In genomic region chr5:138910546-138911185, GRCh38 we compare ENCODE assay signal across 26 cellular contexts. TPM values are rescaled to one million over a fixed set of nuclear protein-coding genes. Genes with fewer than 3 reads are reported as not detected.
DNase-seq lines count a peak whose midpoint lies in the region; ATAC-seq and TF ChIP-seq lines count a peak whose summit lies in the region.
"Had no signal": no experiment of that assay in that cellular context is flagged by ENCODE, and none has a peak within 500 bp of the region (broad histone marks: within the 10 kb centered on the region; RNA-seq: fewer than 3 reads in every experiment).

No MANE protein-coding gene starts in this region.

- CTCF ChIA-PET in activated CD8-positive, alpha-beta memory T cell treated with anti-CD3 and anti-CD28 coated beads, Interleukin-2, amount 10 ng/mL, durations not matched to agents 7 days and 5 days (lab: Charles Lee): interaction anchor here (0.6 to 1.0 kb wide), 3 partner anchors 70 to 352 kb away, joined by 3 to 4 read pairs (median 3); no protein-coding TSS in a partner anchor

- no peak for TF ChIP-seq CTCF in NB4 (IDR thresholded peaks at IDR 0.05; ENCODE audit: low read depth, low read length)
- no peak for TF ChIP-seq CTCF in endothelial cell (IDR thresholded peaks at IDR 0.05; ENCODE audit: unreplicated experiment)
- no peak for TF ChIP-seq CTCF in chondrocyte (IDR thresholded peaks at IDR 0.05)

- peaks cover 5% of the 10 kb centered on the region for H3K9me3 Mint-ChIP-seq in activated CD8-positive, alpha-beta memory T cell treated with anti-CD3 and anti-CD28 coated beads, Interleukin-2, amount 10 ng/mL, durations not matched to agents 7 days and 5 days (ENCODE audit: low read depth)
- H3K9me3 Mint-ChIP-seq in endothelial cell (ENCODE audit: unreplicated experiment) (no peaks in the 10 kb centered on the region), chondrocyte (ENCODE audit: low read depth) (no peaks in the 10 kb centered on the region)
- H3K9me3 Mint-ChIP-seq in stimulated activated effector memory CD8-positive, alpha-beta T cell treated with anti-CD3 and anti-CD28 coated beads, Interleukin-12 subunit alpha, Interleukin-12 subunit beta, amount 100 ng/mL, for 72 hours: no peaks in the 10 kb centered on the region
- H3K9me3 Mint-ChIP-seq: activated CD4-positive, alpha-beta T cell treated with anti-CD3 and anti-CD28 coated beads, Interleukin-2, amount 10 ng/mL, durations not matched to agents 24 days and 14 days; activated T-cell treated with anti-CD3 and anti-CD28 coated beads, Interleukin-2, amount 50 U/mL, for 4 hours; CD4-positive, alpha-beta T cell; central memory CD8-positive, alpha-beta T cell; stimulated activated naive CD8-positive, alpha-beta T cell treated with anti-CD3 and anti-CD28 coated beads, Interleukin-15, amount 100 ng/mL, for 72 hours had no signal

- peaks cover 5% of the 10 kb centered on the region for H3K4me1 Mint-ChIP-seq in activated CD8-positive, alpha-beta memory T cell treated with anti-CD3 and anti-CD28 coated beads, Interleukin-2, amount 10 ng/mL, durations not matched to agents 7 days and 5 days
- H3K4me1 Mint-ChIP-seq in endothelial cell (ENCODE audit: unreplicated experiment): peaks cover 20% of the 10 kb centered on the region
- no peaks in the 10 kb centered on the region for H3K4me1 Mint-ChIP-seq in stimulated activated effector memory CD8-positive, alpha-beta T cell treated with anti-CD3 and anti-CD28 coated beads, Interleukin-12 subunit alpha, Interleukin-12 subunit beta, amount 100 ng/mL, for 72 hours
- H3K4me1 Mint-ChIP-seq in chondrocyte (ENCODE audit: low read depth): peaks cover 28% of the 10 kb centered on the region
- H3K4me1 Mint-ChIP-seq: central memory CD8-positive, alpha-beta T cell; stimulated activated naive CD8-positive, alpha-beta T cell treated with anti-CD3 and anti-CD28 coated beads, Interleukin-15, amount 100 ng/mL, for 72 hours had no signal

- no peak overlapping the region for H3K4me3 Mint-ChIP-seq in activated CD8-positive, alpha-beta memory T cell treated with anti-CD3 and anti-CD28 coated beads, Interleukin-2, amount 10 ng/mL, durations not matched to agents 7 days and 5 days
- H3K4me3 Mint-ChIP-seq in endothelial cell (ENCODE audit: unreplicated experiment): no peak overlapping the region
- no peak overlapping the region for H3K4me3 Mint-ChIP-seq in stimulated activated effector memory CD8-positive, alpha-beta T cell treated with anti-CD3 and anti-CD28 coated beads, Interleukin-12 subunit alpha, Interleukin-12 subunit beta, amount 100 ng/mL, for 72 hours
- H3K4me3 Mint-ChIP-seq in chondrocyte (ENCODE audit: unreplicated experiment): no peak overlapping the region
- H3K4me3 Mint-ChIP-seq: activated CD4-positive, alpha-beta T cell treated with anti-CD3 and anti-CD28 coated beads, Interleukin-2, amount 10 ng/mL, durations not matched to agents 24 days and 14 days; activated T-cell treated with anti-CD3 and anti-CD28 coated beads, Interleukin-2, amount 50 U/mL, for 4 hours; CD4-positive, alpha-beta T cell; central memory CD8-positive, alpha-beta T cell; stimulated activated naive CD8-positive, alpha-beta T cell treated with anti-CD3 and anti-CD28 coated beads, Interleukin-15, amount 100 ng/mL, for 72 hours; T-helper 2 cell treated with Interferon-gamma antibody and Interleukin-4, amounts not matched to agents 5 μg/mL and 100 μg/mL, for 36 hours had no signal

- H3K36me3 Mint-ChIP-seq in activated CD8-positive, alpha-beta memory T cell treated with anti-CD3 and anti-CD28 coated beads, Interleukin-2, amount 10 ng/mL, durations not matched to agents 7 days and 5 days: peaks cover 16% of the 10 kb centered on the region
- peaks cover 41% of the 10 kb centered on the region for H3K36me3 Mint-ChIP-seq in endothelial cell (ENCODE audit: low read depth, unreplicated experiment)
- peaks cover under 1% of the 10 kb centered on the region for H3K36me3 Mint-ChIP-seq in stimulated activated effector memory CD8-positive, alpha-beta T cell treated with anti-CD3 and anti-CD28 coated beads, Interleukin-12 subunit alpha, Interleukin-12 subunit beta, amount 100 ng/mL, for 72 hours
- peaks cover 24% of the 10 kb centered on the region for H3K36me3 Mint-ChIP-seq in chondrocyte (ENCODE audit: low read depth)

- peak; percentile 36 for ATAC-seq in activated CD8-positive, alpha-beta memory T cell treated with anti-CD3 and anti-CD28 coated beads, Interleukin-2, amount 10 ng/mL, durations not matched to agents 7 days and 5 days
- ATAC-seq in stimulated activated effector memory CD8-positive, alpha-beta T cell treated with anti-CD3 and anti-CD28 coated beads, Interleukin-12 subunit alpha, Interleukin-12 subunit beta, amount 100 ng/mL, for 72 hours: peak; percentile 44
- ATAC-seq: activated T-cell treated with anti-CD3 and anti-CD28 coated beads, Interleukin-2, amount 50 U/mL, for 4 hours; left colon; stimulated activated naive CD8-positive, alpha-beta T cell treated with anti-CD3 and anti-CD28 coated beads, Interleukin-15, amount 100 ng/mL, for 72 hours had no signal

- TF ChIP-seq POLR2A in NB4 (IDR thresholded peaks at IDR 0.05; ENCODE audit: extremely low read depth, insufficient read length): no peak

- H3K27ac Mint-ChIP-seq in activated CD8-positive, alpha-beta memory T cell treated with anti-CD3 and anti-CD28 coated beads, Interleukin-2, amount 10 ng/mL, durations not matched to agents 7 days and 5 days: no peak overlapping the region
- H3K27ac Mint-ChIP-seq in endothelial cell (ENCODE audit: unreplicated experiment) (peak overlapping the region; percentile 89), chondrocyte (ENCODE audit: unreplicated experiment) (no peak overlapping the region)
- peak overlapping the region; percentile 0 for H3K27ac Mint-ChIP-seq in stimulated activated effector memory CD8-positive, alpha-beta T cell treated with anti-CD3 and anti-CD28 coated beads, Interleukin-12 subunit alpha, Interleukin-12 subunit beta, amount 100 ng/mL, for 72 hours
- H3K27ac Mint-ChIP-seq: activated CD4-positive, alpha-beta T cell treated with anti-CD3 and anti-CD28 coated beads, Interleukin-2, amount 10 ng/mL, durations not matched to agents 24 days and 14 days; CD4-positive, alpha-beta T cell; stimulated activated naive CD8-positive, alpha-beta T cell treated with anti-CD3 and anti-CD28 coated beads, Interleukin-15, amount 100 ng/mL, for 72 hours; T-helper 2 cell treated with Interferon-gamma antibody and Interleukin-4, amounts not matched to agents 5 μg/mL and 100 μg/mL, for 36 hours had no signal

- no peak for DNase-seq in activated CD8-positive, alpha-beta memory T cell treated with anti-CD3 and anti-CD28 coated beads, Interleukin-2, amount 10 ng/mL, durations not matched to agents 7 days and 5 days
- DNase-seq in activated CD8-positive, alpha-beta memory T cell treated with anti-CD3 and anti-CD28 coated beads, Interleukin-2, amount 50 U/mL, for 48 hours: no peak
- DNase-seq in NB4 (ENCODE audit: low read depth) (peak; percentile 65), endothelial cell (ENCODE audit: low spot score) (no peak), head of caudate nucleus (no peak), NOMO-1 treated with dmso at 0.1 percent for 144 hours (lab: John Stamatoyannopoulos, UW; ENCODE audit: unreplicated experiment) (no peak), chondrocyte (ENCODE audit: low spot score) (no peak)
- no peak for DNase-seq in stimulated activated effector memory CD8-positive, alpha-beta T cell treated with anti-CD3 and anti-CD28 coated beads, Interleukin-12 subunit alpha, Interleukin-12 subunit beta, amount 100 ng/mL, for 72 hours (ENCODE audit: low spot score in 2 of 2)
- DNase-seq: activated CD4-positive, alpha-beta T cell treated with anti-CD3 and anti-CD28 coated beads, Interleukin-2, amount 10 ng/mL, durations not matched to agents 24 days and 14 days; activated naive CD4-positive, alpha-beta T cell; activated T-cell treated with anti-CD3 and anti-CD28 coated beads, Interleukin-2, amount 50 U/mL, for 4 hours; CD4-positive, alpha-beta T cell; left colon; NCI-H1436; NCI-H2081 treated with DMSO at 0.1 percent for 48 hours; NCI-H345; ovary; Peyer's patch; SHP77 treated with DMSO at 0.1 percent for 48 hours; stimulated activated CD4-positive, alpha-beta T cell treated with anti-CD3 and anti-CD28 coated beads, Interleukin-2, amount 100 ng/mL, for 24 hours; stimulated activated naive CD8-positive, alpha-beta T cell treated with anti-CD3 and anti-CD28 coated beads, Interleukin-15, amount 100 ng/mL, for 72 hours had no signal

- no peak overlapping the region for H3K4me3 ChIP-seq in NB4 (ENCODE audit: low read depth, low read length)
- H3K4me3 ChIP-seq: HAP-1, ovary, Peyer's patch, thoracic aorta had no signal

- intact Hi-C loops in head of caudate nucleus (cut with DNase I): no loop called here

- H3K27me3 Mint-ChIP-seq in activated CD8-positive, alpha-beta memory T cell treated with anti-CD3 and anti-CD28 coated beads, Interleukin-2, amount 10 ng/mL, durations not matched to agents 7 days and 5 days: no peaks in the 10 kb centered on the region
- H3K27me3 Mint-ChIP-seq in endothelial cell (ENCODE audit: unreplicated experiment) (peaks cover 19% of the 10 kb centered on the region), chondrocyte (ENCODE audit: low read depth) (no peaks in the 10 kb centered on the region)
- H3K27me3 Mint-ChIP-seq: activated CD4-positive, alpha-beta T cell treated with anti-CD3 and anti-CD28 coated beads, Interleukin-2, amount 10 ng/mL, durations not matched to agents 24 days and 14 days; CD4-positive, alpha-beta T cell; central memory CD8-positive, alpha-beta T cell; stimulated activated naive CD8-positive, alpha-beta T cell treated with anti-CD3 and anti-CD28 coated beads, Interleukin-15, amount 100 ng/mL, for 72 hours had no signal

RNA-seq across cellular contexts. Expression of gene LRRTM2, which starts 35.5 kb away (rescaled TPM):
- under 1 TPM in 1 of 2 experiments, not detected in 1; 0.02 TPM for total RNA-seq in activated CD8-positive, alpha-beta memory T cell treated with anti-CD3 and anti-CD28 coated beads, Interleukin-2, amount 10 ng/mL, durations not matched to agents 7 days and 5 days
- total RNA-seq in endothelial cell (ENCODE audit: unreplicated experiment) (not detected), chondrocyte (0.19 TPM in 1 of 3 replicates, not detected in the others)
- total RNA-seq: A172 had no signal

Comparison
In these comparisons a context has a peak if more than half of its experiments do, and no peak if none do; other contexts are left out.
1. H3K27ac Mint-ChIP-seq: peak in endothelial cell (single experiment) and stimulated activated effector memory CD8-positive, alpha-beta T cell treated with anti-CD3 and anti-CD28 coated beads, Interleukin-12 subunit alpha, Interleukin-12 subunit beta, amount 100 ng/mL, for 72 hours (single experiment); none in activated CD8-positive, alpha-beta memory T cell treated with anti-CD3 and anti-CD28 coated beads, Interleukin-2, amount 10 ng/mL, durations not matched to agents 7 days and 5 days (single experiment) and chondrocyte (single experiment).